Comparison of ENCODE assay signal across 24 cellular contexts in the genomic region with DNA sequence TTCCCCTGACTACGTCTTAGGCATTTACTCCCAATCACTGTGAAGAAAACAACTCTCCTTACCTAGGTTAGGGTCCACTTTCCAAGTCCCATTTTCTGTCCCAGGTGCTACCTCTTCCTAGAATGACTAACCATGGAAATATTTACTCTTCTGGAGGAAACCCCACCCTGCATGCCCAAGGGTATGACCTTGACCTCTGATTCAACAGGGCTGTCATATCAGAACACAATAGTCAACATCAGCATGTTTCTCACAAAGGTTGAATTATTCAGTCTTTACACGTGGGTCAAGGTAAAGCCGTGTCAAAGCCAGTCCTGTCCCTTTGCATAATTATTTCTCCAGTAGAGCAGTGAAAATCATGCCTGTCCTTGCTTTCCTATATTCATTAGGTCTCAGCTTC. TPM values are rescaled to one million over a fixed set of nuclear protein-coding genes. Genes with fewer than 3 reads are reported as not detected.
DNase-seq lines count a peak whose midpoint lies in the region; ATAC-seq and TF ChIP-seq lines count a peak whose summit lies in the region.
"Had no signal": no experiment of that assay in that cellular context is flagged by ENCODE, and none has a peak within 500 bp of the region (broad histone marks: within the 10 kb centered on the region; RNA-seq: fewer than 3 reads in every experiment).

No MANE protein-coding gene starts in this region.

- H3K4me1 ChIP-seq in A673 (ENCODE audit: insufficient read depth, low read length, poor library complexity, severe bottlenecking): peaks cover 7% of the 10 kb centered on the region
- H3K4me1 ChIP-seq in psoas muscle: peaks cover 5% of the 10 kb centered on the region
- H3K4me1 ChIP-seq: BE2C had no signal

- DNase-seq in NCI-H526 treated with DMSO at 0.1 percent for 48 hours (lab: John Stamatoyannopoulos, UW) (peak; percentile 63), NCI-H526 (lab: John Stamatoyannopoulos, UW) (no peak), LoVo (ENCODE audit: low spot score) (peak; percentile 47), epithelial cell of esophagus (ENCODE audit: low read depth) (peak; percentile 27), A673 (ENCODE audit: low spot score) (no peak), NCI-H1048 (lab: John Stamatoyannopoulos, UW) (no peak), psoas muscle (no peak)
- DNase-seq: ACHN; BE2C; CD8-positive, alpha-beta memory T cell; DMS153; DND-41; GM23248; H9; MV-4-11; NCI-H1105 treated with DMSO at 0.1 percent for 48 hours; NCI-H2029; NCI-H446 treated with DMSO at 0.1 percent for 48 hours; NCI-H69; SHP77 treated with DMSO at 0.1 percent for 48 hours had no signal

- POLR2A ChIA-PET in A673 (lab: Charles Lee; ENCODE audit: low non-redundant PET): no interaction called here

- CTCF ChIA-PET in A673 (lab: Charles Lee): no interaction called here

- 68 to 73% (median 69%) methylated on average over 3 of the region's 3 CpGs for WGBS in psoas muscle, 3 donors

- H3K27me3 ChIP-seq in A673 (replicated peaks; ENCODE audit: insufficient read depth, low read depth, low read length, poor library complexity): no peaks in the 10 kb centered on the region
- H3K27me3 ChIP-seq in psoas muscle (ENCODE audit: insufficient read depth in 3 of 3, low read length in 2 of 3): peaks cover 5 to 29% (median 7%) of the 10 kb centered on the region in 3 donors
- H3K27me3 ChIP-seq: BE2C had no signal

- H3K4me3 ChIP-seq in epithelial cell of esophagus (ENCODE audit: low read length) (no peak overlapping the region), A673 (ENCODE audit: low read depth, low read length, poor library complexity, severe bottlenecking) (no peak overlapping the region), psoas muscle (no peak overlapping the region)
- H3K4me3 ChIP-seq: GM23248 had no signal

- no peaks in the 10 kb centered on the region for H3K36me3 ChIP-seq in A673 (ENCODE audit: insufficient read depth, low read length, poor library complexity, severe bottlenecking)
- H3K36me3 ChIP-seq in psoas muscle (ENCODE audit: insufficient read depth in 1 of 2, low read depth in 1 of 2): no peaks in the 10 kb centered on the region
- H3K36me3 ChIP-seq: BE2C had no signal

- no peak overlapping the region for H3K27ac ChIP-seq in A673 (ENCODE audit: low read depth, low read length, poor library complexity, severe bottlenecking)
- no peak overlapping the region for H3K27ac ChIP-seq in psoas muscle
- H3K27ac ChIP-seq: 22Rv1, GM23248, RWPE1 had no signal

- BruUV-seq in A673 (replicated peaks; lab: Mats Ljungman, UMichigan): no TSS peak

- TF ChIP-seq CTCF in epithelial cell of esophagus (IDR thresholded peaks at IDR 0.05; ENCODE audit: insufficient read depth, low read depth, low read length, missing control alignments) (no peak), A673 (conservative IDR thresholded peaks at IDR 0.05; ENCODE audit: low read depth, low read length) (no peak), psoas muscle (IDR thresholded peaks at IDR 0.05) (no peak)

- intact Hi-C loops in A673 (cut with micrococcal nuclease; ENCODE audit: unreplicated experiment): no loop called here
- intact Hi-C loops in psoas muscle (cut with DNase I): no loop called here

- no peak for ATAC-seq in psoas muscle
- ATAC-seq: Panc1 had no signal

- H3K9me3 ChIP-seq in A673 (ENCODE audit: low read depth, low read length, poor library complexity, severe bottlenecking) (no peaks in the 10 kb centered on the region), psoas muscle (no peaks in the 10 kb centered on the region)
- H3K9me3 ChIP-seq: BE2C had no signal

RNA-seq across cellular contexts. Expression of a gene that starts 4.3 kb away (rescaled TPM):
- total RNA-seq in A673 (2021) (2.6 and 3.3 TPM in 2 replicates), psoas muscle (not detected)
- under 1 TPM in 2 of 3 donors, not detected in 1; under 0.01 to 0.01 TPM for polyA plus RNA-seq in psoas muscle
- polyA plus RNA-seq: CD14-positive monocyte had no signal

Comparison
In these comparisons a context has a peak if more than half of its experiments do, and no peak if none do; other contexts are left out.
1. DNase-seq: peak in NCI-H526 treated with DMSO at 0.1 percent for 48 hours (single experiment), LoVo (single experiment) and epithelial cell of esophagus (single experiment); none in NCI-H526 (0 of 2), A673 (single experiment), NCI-H1048 (single experiment) and psoas muscle (0 of 2).